In genomic region chr4:8215001-8215427, GRCh38 we compare ENCODE assay signal across 12 cellular contexts. TPM values are rescaled to one million over a fixed set of nuclear protein-coding genes. Genes with fewer than 3 reads are reported as not detected.
DNase-seq lines count a peak whose midpoint lies in the region; TF ChIP-seq lines count a peak whose summit lies in the region.
"Had no signal": no experiment of that assay in that cellular context is flagged by ENCODE, and none has a peak within 500 bp of the region (broad histone marks: within the 10 kb centered on the region; RNA-seq: fewer than 3 reads in every experiment).

No MANE protein-coding gene starts in this region.

- WGBS in adrenal gland, 4 donors: 31 to 53% (median 45%) methylated on average over 7 to 12 of the region's 12 CpGs

- H3K4me3 ChIP-seq in AG09309 (ENCODE audit: control insufficient read depth, low read depth, low read length): no peak overlapping the region
- H3K4me3 ChIP-seq in Jurkat, Clone E6-1 (ENCODE audit: low read length): peak overlapping the region; percentile 15
- no peak overlapping the region for H3K4me3 ChIP-seq in adrenal gland

- peaks cover 5% of the 10 kb centered on the region for H3K4me1 Mint-ChIP-seq in activated CD4-positive, alpha-beta T cell treated with anti-CD3 and anti-CD28 coated beads, Interleukin-2, amount 10 ng/mL, durations not matched to agents 7 days and 5 days
- peaks cover 21% of the 10 kb centered on the region for H3K4me1 Mint-ChIP-seq in type B pancreatic cell (ENCODE audit: unreplicated experiment)

- CTCF ChIA-PET in activated CD4-positive, alpha-beta T cell treated with anti-CD3 and anti-CD28 coated beads, Interleukin-2, amount 10 ng/mL, durations not matched to agents 7 days and 5 days (lab: Charles Lee): no interaction called here

- H3K27me3 ChIP-seq in adrenal gland: no peaks in the 10 kb centered on the region

- POLR2A ChIA-PET in activated CD4-positive, alpha-beta T cell treated with anti-CD3 and anti-CD28 coated beads, Interleukin-2, amount 10 ng/mL, durations not matched to agents 7 days and 5 days (lab: Charles Lee): no interaction called here

- peaks cover 0 to 22% of the 10 kb centered on the region in 2 donors for H3K36me3 ChIP-seq in adrenal gland (replicated peaks in 1 of 2)

- H3K27ac ChIP-seq in adrenal gland: no peak overlapping the region

- TF ChIP-seq POLR2A in adrenal gland (IDR thresholded peaks at IDR 0.05): no peak

- no peaks in the 10 kb centered on the region for H3K27me3 Mint-ChIP-seq in activated CD4-positive, alpha-beta T cell treated with anti-CD3 and anti-CD28 coated beads, Interleukin-2, amount 10 ng/mL, durations not matched to agents 7 days and 5 days
- no peaks in the 10 kb centered on the region for H3K27me3 Mint-ChIP-seq in type B pancreatic cell
- H3K27me3 Mint-ChIP-seq: progenitor cell of endocrine pancreas; stimulated activated naive B cell treated with anti-CD40 and anti-IgM and Interleukin-4, amounts not matched to agents 10 μg/mL and 1 μg/mL and 100 μg/mL, for 72 hours had no signal

- no peak for TF ChIP-seq CTCF in AG09309 (IDR thresholded peaks at IDR 0.05; ENCODE audit: control insufficient read depth, insufficient read depth, low read depth, low read length, missing control alignments)
- no peak for TF ChIP-seq CTCF in adrenal gland (IDR thresholded peaks at IDR 0.05)
- no peak for TF ChIP-seq CTCF in type B pancreatic cell (conservative IDR thresholded peaks at IDR 0.05)

- H3K4me3 Mint-ChIP-seq in activated CD4-positive, alpha-beta T cell treated with anti-CD3 and anti-CD28 coated beads, Interleukin-2, amount 10 ng/mL, durations not matched to agents 7 days and 5 days: no peak overlapping the region
- no peak overlapping the region for H3K4me3 Mint-ChIP-seq in type B pancreatic cell
- H3K4me3 Mint-ChIP-seq: stimulated activated naive B cell treated with anti-CD40 and anti-IgM and Interleukin-4, amounts not matched to agents 10 μg/mL and 1 μg/mL and 100 μg/mL, for 72 hours had no signal

- no peaks in the 10 kb centered on the region for H3K9me3 ChIP-seq in adrenal gland (replicated peaks in 1 of 3)

- H3K4me1 ChIP-seq in adrenal gland (replicated peaks in 1 of 2): peaks cover 0 to 5% of the 10 kb centered on the region in 2 donors

- intact Hi-C loops in adrenal gland (cut with DNase I): no loop called here

- DNase-seq in AG09309 (ENCODE audit: low read depth): peak; percentile 64
- peak; percentile 85 for DNase-seq in Jurkat, Clone E6-1 (ENCODE audit: low read depth, low spot score)
- peak in 6 of 7 donors; percentile 72 to 89 (median 84) for DNase-seq in adrenal gland
- peak; percentile 93 for DNase-seq in left kidney (ENCODE audit: low read depth, low spot score)
- no peak for DNase-seq in activated CD4-positive, alpha-beta T cell treated with anti-CD3 and anti-CD28 coated beads, Interleukin-2, amount 10 ng/mL, durations not matched to agents 7 days and 5 days
- DNase-seq in stimulated activated CD4-positive, alpha-beta T cell treated with anti-CD3 and anti-CD28 coated beads, Interleukin-2, amount 100 ng/mL, for 48 hours: no peak
- no peak for DNase-seq in type B pancreatic cell (ENCODE audit: extremely low spot score, unreplicated experiment)
- DNase-seq in NCI-H526 (lab: John Stamatoyannopoulos, UW): no peak
- DNase-seq: activated CD4-positive, CD25-positive, alpha-beta regulatory T cell; NCI-H2227 treated with DMSO at 0.1 percent for 48 hours; stimulated activated naive B cell treated with anti-CD40 and anti-IgM and Interleukin-4, amounts not matched to agents 10 μg/mL and 1 μg/mL and 100 μg/mL, for 72 hours had no signal

- no peaks in the 10 kb centered on the region for H3K9me3 Mint-ChIP-seq in activated CD4-positive, alpha-beta T cell treated with anti-CD3 and anti-CD28 coated beads, Interleukin-2, amount 10 ng/mL, durations not matched to agents 7 days and 5 days
- H3K9me3 Mint-ChIP-seq in type B pancreatic cell: no peaks in the 10 kb centered on the region
- H3K9me3 Mint-ChIP-seq: stimulated activated naive B cell treated with anti-CD40 and anti-IgM and Interleukin-4, amounts not matched to agents 10 μg/mL and 1 μg/mL and 100 μg/mL, for 72 hours had no signal

- no peak overlapping the region for H3K27ac Mint-ChIP-seq in activated CD4-positive, alpha-beta T cell treated with anti-CD3 and anti-CD28 coated beads, Interleukin-2, amount 10 ng/mL, durations not matched to agents 7 days and 5 days
- H3K27ac Mint-ChIP-seq in type B pancreatic cell: no peak overlapping the region
- H3K27ac Mint-ChIP-seq: progenitor cell of endocrine pancreas; stimulated activated naive B cell treated with anti-CD40 and anti-IgM and Interleukin-4, amounts not matched to agents 10 μg/mL and 1 μg/mL and 100 μg/mL, for 72 hours had no signal

- H3K36me3 Mint-ChIP-seq in activated CD4-positive, alpha-beta T cell treated with anti-CD3 and anti-CD28 coated beads, Interleukin-2, amount 10 ng/mL, durations not matched to agents 7 days and 5 days (ENCODE audit: low read depth): no peaks in the 10 kb centered on the region
- H3K36me3 Mint-ChIP-seq in type B pancreatic cell: no peaks in the 10 kb centered on the region

RNA-seq across cellular contexts. Expression of gene SH3TC1, which starts 15.9 kb away (rescaled TPM):
- 16.8 TPM for polyA plus RNA-seq in Jurkat, Clone E6-1 (2012; ENCODE audit: insufficient read depth, insufficient read length)
- total RNA-seq in adrenal gland (10 to 100 TPM; 17.2 to 58.7 (median 26.3) TPM), type B pancreatic cell (ENCODE audit: low replicate concordance) (5.4 and 6.9 TPM in 2 replicates)
- polyA plus RNA-seq in adrenal gland: 10 to 100 TPM in 2 of 3 donors, 1 to 10 TPM in 1; 1.5 to 28.0 (median 19.8) TPM
- 10 to 100 TPM in 1 of 2 experiments, 1 to 10 TPM in 1; 8.2 to 10.8 TPM for total RNA-seq in activated CD4-positive, alpha-beta T cell treated with anti-CD3 and anti-CD28 coated beads, Interleukin-2, amount 10 ng/mL, durations not matched to agents 7 days and 5 days

RNA-seq across cellular contexts. Expression of gene HTRA3, which starts 54.5 kb away (rescaled TPM):
- not detected for polyA plus RNA-seq in Jurkat, Clone E6-1 (2012; ENCODE audit: insufficient read depth, insufficient read length)
- total RNA-seq in adrenal gland (10 to 100 TPM in 1 of 8 donors, 1 to 10 TPM in 7; 2.3 to 10.6 (median 4.0) TPM), type B pancreatic cell (ENCODE audit: low replicate concordance) (0.52 and 4.4 TPM in 2 replicates)
- 10 to 100 TPM in 1 of 3 donors, 1 to 10 TPM in 2; 1.6 to 14.0 (median 4.0) TPM for polyA plus RNA-seq in adrenal gland
- total RNA-seq in activated CD4-positive, alpha-beta T cell treated with anti-CD3 and anti-CD28 coated beads, Interleukin-2, amount 10 ng/mL, durations not matched to agents 7 days and 5 days: not detected

RNA-seq across cellular contexts. Expression of gene ABLIM2, which starts 56.4 kb away (rescaled TPM):
- polyA plus RNA-seq in Jurkat, Clone E6-1 (2012; ENCODE audit: insufficient read depth, insufficient read length): 1.3 TPM
- total RNA-seq in adrenal gland (10 to 100 TPM in 7 of 8 donors, 1 to 10 TPM in 1; 9.9 to 31.2 (median 17.6) TPM), type B pancreatic cell (ENCODE audit: low replicate concordance) (2.6 and 3.4 TPM in 2 replicates)
- 10 to 100 TPM in 2 of 3 donors, 1 to 10 TPM in 1; 5.8 to 14.1 (median 10.5) TPM for polyA plus RNA-seq in adrenal gland
- total RNA-seq in activated CD4-positive, alpha-beta T cell treated with anti-CD3 and anti-CD28 coated beads, Interleukin-2, amount 10 ng/mL, durations not matched to agents 7 days and 5 days: under 1 TPM; 0.30 to 0.79 TPM

Comparison
In these comparisons a context has a peak if more than half of its experiments do, and no peak if none do; other contexts are left out.
1. DNase-seq: peak in AG09309 (single experiment), Jurkat, Clone E6-1 (single experiment), adrenal gland (6 of 7) and left kidney (single experiment); none in activated CD4-positive, alpha-beta T cell treated with anti-CD3 and anti-CD28 coated beads, Interleukin-2, amount 10 ng/mL, durations not matched to agents 7 days and 5 days (single experiment), stimulated activated CD4-positive, alpha-beta T cell treated with anti-CD3 and anti-CD28 coated beads, Interleukin-2, amount 100 ng/mL, for 48 hours (0 of 2), type B pancreatic cell (single experiment) and NCI-H526 (0 of 2).